In the genomic region with DNA sequence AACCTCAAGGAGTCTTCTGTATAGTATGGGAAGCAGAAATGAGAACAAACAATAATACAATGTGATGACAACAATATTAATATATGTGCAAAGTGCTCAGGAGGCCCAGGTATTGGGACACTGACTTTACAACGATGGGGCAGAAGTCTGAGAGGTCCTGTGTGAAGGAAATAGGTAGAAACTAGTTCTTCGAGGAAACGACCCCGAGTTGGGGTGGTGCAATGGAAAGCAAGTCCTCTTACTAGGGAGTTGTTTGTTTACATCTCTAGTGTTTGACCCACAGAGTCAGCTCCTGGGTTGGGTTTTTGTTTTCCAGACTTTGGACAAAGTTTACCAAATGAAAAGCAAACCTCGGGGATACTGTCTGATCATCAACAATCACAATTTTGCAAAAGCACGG, we compare ENCODE assay signal across 15 cellular contexts. TPM values are rescaled to one million over a fixed set of nuclear protein-coding genes. Genes with fewer than 3 reads are reported as not detected.
DNase-seq lines count a peak whose midpoint lies in the region; ATAC-seq lines count a peak whose summit lies in the region.
"Had no signal": no experiment of that assay in that cellular context is flagged by ENCODE, and none has a peak within 500 bp of the region (broad histone marks: within the 10 kb centered on the region; RNA-seq: fewer than 3 reads in every experiment).

No MANE protein-coding gene starts in this region.

- no peaks in the 10 kb centered on the region for H3K9me2 ChIP-seq in Karpas-422 (replicated peaks; ENCODE audit: insufficient read depth, low read length)

- no peaks in the 10 kb centered on the region for H3K27me3 ChIP-seq in Karpas-422 (ENCODE audit: low read length)
- H3K27me3 ChIP-seq: BE2C had no signal

- H3K9me3 Mint-ChIP-seq in activated naive CD8-positive, alpha-beta T cell (ENCODE audit: low read depth): no peaks in the 10 kb centered on the region
- no peaks in the 10 kb centered on the region for H3K9me3 Mint-ChIP-seq in activated naive CD8-positive, alpha-beta T cell treated with anti-CD3 and anti-CD28 coated beads for 36 hours
- no peaks in the 10 kb centered on the region for H3K9me3 Mint-ChIP-seq in activated CD8-positive, alpha-beta T cell treated with anti-CD3 and anti-CD28 coated beads, Interleukin-2, amount 10 ng/mL, durations not matched to agents 7 days and 5 days (ENCODE audit: insufficient read depth)
- no peaks in the 10 kb centered on the region for H3K9me3 Mint-ChIP-seq in memory B cell

- CTCF ChIA-PET in activated CD8-positive, alpha-beta T cell treated with anti-CD3 and anti-CD28 coated beads, Interleukin-2, amount 10 ng/mL, durations not matched to agents 7 days and 5 days (lab: Charles Lee): interaction anchor here (1.2 to 2.1 kb wide), 4 partner anchors 12 to 40 kb away, joined by 3 to 6 read pairs (median 4); a partner anchor contains a TSS

- POLR2A ChIA-PET in activated CD8-positive, alpha-beta T cell treated with anti-CD3 and anti-CD28 coated beads, Interleukin-2, amount 10 ng/mL, durations not matched to agents 7 days and 5 days (lab: Charles Lee): interaction anchor here (1.0 to 3.2 kb wide), 3 partner anchors 9 to 16 kb away, joined by 3 to 11 read pairs (median 4); a partner anchor contains a TSS

- H4K20me1 ChIP-seq in Karpas-422 (ENCODE audit: insufficient read depth, low read depth, low read length): no peaks in the 10 kb centered on the region

- no peak for DNase-seq in activated naive CD8-positive, alpha-beta T cell treated with anti-CD3 and anti-CD28 coated beads for 36 hours
- no peak for DNase-seq in activated CD8-positive, alpha-beta T cell treated with anti-CD3 and anti-CD28 coated beads, Interleukin-2, amount 10 ng/mL, durations not matched to agents 7 days and 5 days
- DNase-seq in memory B cell (ENCODE audit: low spot score in 2 of 2) (no peak), HK-2 (ENCODE audit: unreplicated experiment) (no peak), NCI-H69 (lab: John Stamatoyannopoulos, UW) (no peak), NCI-H748 treated with DMSO at 0.1 percent for 48 hours (lab: John Stamatoyannopoulos, UW) (no peak), Karpas-422 (no peak)
- DNase-seq: BE2C, DMS79, MM.1S, NCI-H1092 treated with DMSO at 0.1 percent for 48 hours, NCI-H2081, NCI-H446 treated with DMSO at 0.1 percent for 48 hours had no signal

- no peak overlapping the region for H2AFZ ChIP-seq in Karpas-422 (ENCODE audit: low read length)

- no peaks in the 10 kb centered on the region for H3K79me2 ChIP-seq in Karpas-422 (ENCODE audit: low read length)

- H3K4me1 Mint-ChIP-seq in activated naive CD8-positive, alpha-beta T cell (ENCODE audit: low read depth): peaks cover 47% of the 10 kb centered on the region
- H3K4me1 Mint-ChIP-seq in activated naive CD8-positive, alpha-beta T cell treated with anti-CD3 and anti-CD28 coated beads for 36 hours: peaks cover 43% of the 10 kb centered on the region
- peaks cover 28% of the 10 kb centered on the region for H3K4me1 Mint-ChIP-seq in activated CD8-positive, alpha-beta T cell treated with anti-CD3 and anti-CD28 coated beads, Interleukin-2, amount 10 ng/mL, durations not matched to agents 7 days and 5 days (ENCODE audit: low read depth)
- peaks cover 14% of the 10 kb centered on the region for H3K4me1 Mint-ChIP-seq in memory B cell

- H3K9me3 ChIP-seq in Karpas-422 (ENCODE audit: low read length): no peaks in the 10 kb centered on the region
- H3K9me3 ChIP-seq: BE2C had no signal

- no peak overlapping the region for H3K9ac ChIP-seq in Karpas-422 (ENCODE audit: low read length)

- no peak overlapping the region for H3K27ac ChIP-seq in Karpas-422 (ENCODE audit: low read length)

- ATAC-seq in activated CD8-positive, alpha-beta T cell treated with anti-CD3 and anti-CD28 coated beads, Interleukin-2, amount 10 ng/mL, durations not matched to agents 7 days and 5 days: no peak
- no peak for ATAC-seq in memory B cell (ENCODE audit: low read depth)
- ATAC-seq: Right ventricle myocardium inferior had no signal

- H3K36me3 ChIP-seq in Karpas-422 (ENCODE audit: insufficient read depth, low read length): peaks cover 41% of the 10 kb centered on the region
- H3K36me3 ChIP-seq: BE2C had no signal

- H3K4me2 ChIP-seq in Karpas-422 (ENCODE audit: low read depth, low read length, poor library complexity, severe bottlenecking): no peak overlapping the region

- H3K27ac Mint-ChIP-seq in activated naive CD8-positive, alpha-beta T cell: peak overlapping the region; percentile 34
- no peak overlapping the region for H3K27ac Mint-ChIP-seq in activated naive CD8-positive, alpha-beta T cell treated with anti-CD3 and anti-CD28 coated beads for 36 hours
- H3K27ac Mint-ChIP-seq in activated CD8-positive, alpha-beta T cell treated with anti-CD3 and anti-CD28 coated beads, Interleukin-2, amount 10 ng/mL, durations not matched to agents 7 days and 5 days: peak overlapping the region; percentile 12
- H3K27ac Mint-ChIP-seq in memory B cell: peak overlapping the region; percentile 8

- H3K36me3 Mint-ChIP-seq in activated naive CD8-positive, alpha-beta T cell: peaks cover 24% of the 10 kb centered on the region
- H3K36me3 Mint-ChIP-seq in activated naive CD8-positive, alpha-beta T cell treated with anti-CD3 and anti-CD28 coated beads for 36 hours: peaks cover 62% of the 10 kb centered on the region
- H3K36me3 Mint-ChIP-seq in activated CD8-positive, alpha-beta T cell treated with anti-CD3 and anti-CD28 coated beads, Interleukin-2, amount 10 ng/mL, durations not matched to agents 7 days and 5 days (ENCODE audit: low read depth): peaks cover 80% of the 10 kb centered on the region
- peaks cover 50% of the 10 kb centered on the region for H3K36me3 Mint-ChIP-seq in memory B cell

- H3K4me3 ChIP-seq in Karpas-422 (ENCODE audit: low read length): no peak overlapping the region

- no peak overlapping the region for H3K4me3 Mint-ChIP-seq in activated naive CD8-positive, alpha-beta T cell
- no peak overlapping the region for H3K4me3 Mint-ChIP-seq in activated naive CD8-positive, alpha-beta T cell treated with anti-CD3 and anti-CD28 coated beads for 36 hours
- no peak overlapping the region for H3K4me3 Mint-ChIP-seq in activated CD8-positive, alpha-beta T cell treated with anti-CD3 and anti-CD28 coated beads, Interleukin-2, amount 10 ng/mL, durations not matched to agents 7 days and 5 days
- no peak overlapping the region for H3K4me3 Mint-ChIP-seq in memory B cell

- H3K27me3 Mint-ChIP-seq in activated naive CD8-positive, alpha-beta T cell: no peaks in the 10 kb centered on the region
- H3K27me3 Mint-ChIP-seq in activated naive CD8-positive, alpha-beta T cell treated with anti-CD3 and anti-CD28 coated beads for 36 hours: no peaks in the 10 kb centered on the region
- H3K27me3 Mint-ChIP-seq in activated CD8-positive, alpha-beta T cell treated with anti-CD3 and anti-CD28 coated beads, Interleukin-2, amount 10 ng/mL, durations not matched to agents 7 days and 5 days (ENCODE audit: low read depth): no peaks in the 10 kb centered on the region
- H3K27me3 Mint-ChIP-seq in memory B cell: no peaks in the 10 kb centered on the region

- no peaks in the 10 kb centered on the region for H3K4me1 ChIP-seq in Karpas-422 (ENCODE audit: low read length)
- H3K4me1 ChIP-seq: BE2C had no signal

RNA-seq across cellular contexts. Expression of a gene that starts 16.2 kb away (rescaled TPM):
- total RNA-seq in activated naive CD8-positive, alpha-beta T cell treated with anti-CD3 and anti-CD28 coated beads for 36 hours: 10 to 100 TPM; 36.2 to 37.9 TPM
- total RNA-seq in activated CD8-positive, alpha-beta T cell treated with anti-CD3 and anti-CD28 coated beads, Interleukin-2, amount 10 ng/mL, durations not matched to agents 7 days and 5 days: 10 to 100 TPM; 62.7 to 63.2 TPM
- total RNA-seq in Karpas-422 (2014; rRNA removed; shearing (Covaris generic); ENCODE audit: low replicate concordance): 28.5 and 114 TPM in 2 replicates
